In the genomic region with DNA sequence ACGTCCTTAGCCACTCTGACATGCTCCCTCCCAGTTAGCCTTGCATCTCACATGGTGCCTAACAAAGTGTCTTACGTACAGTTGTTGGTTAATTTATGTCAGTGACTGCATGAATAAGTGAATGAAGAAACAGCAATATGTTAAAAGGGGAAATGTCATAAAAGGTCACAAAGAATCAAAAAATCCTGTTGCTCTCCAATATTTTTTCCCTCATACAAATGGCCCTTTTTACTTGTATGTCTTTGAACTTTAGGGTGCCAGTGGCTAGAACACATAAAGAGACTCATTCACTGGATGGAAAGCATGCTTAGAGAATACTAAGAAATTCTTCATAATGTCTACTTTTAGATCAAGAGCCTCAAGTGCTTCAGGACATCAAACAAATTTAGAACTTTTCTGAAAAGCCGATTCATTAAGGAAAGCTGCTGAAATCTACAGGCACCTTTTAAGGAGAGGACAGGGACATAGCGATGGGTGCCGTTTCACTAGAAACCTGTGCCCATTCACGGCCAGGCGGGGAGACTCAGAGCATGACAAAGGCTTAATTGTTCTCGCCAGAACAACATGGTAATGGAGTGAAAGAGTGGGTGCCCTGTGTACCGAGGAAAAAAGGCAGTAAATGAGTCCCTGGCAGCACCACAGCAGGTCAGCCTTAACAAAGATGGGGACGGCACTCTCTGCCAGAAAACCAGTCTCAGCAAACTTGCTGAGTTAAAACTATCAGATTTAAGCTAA, we compare ENCODE assay signal across 17 cellular contexts.
DNase-seq lines count a peak whose midpoint lies in the region; ATAC-seq lines count a peak whose summit lies in the region.
"Had no signal": no experiment of that assay in that cellular context is flagged by ENCODE, and none has a peak within 500 bp of the region (broad histone marks: within the 10 kb centered on the region; RNA-seq: fewer than 3 reads in every experiment).

No MANE protein-coding gene starts in this region.

- H3K9ac ChIP-seq in skeletal muscle satellite cell (ENCODE audit: low read depth, low read length), result no peak overlapping the region

- H3K27me3 ChIP-seq in skeletal muscle satellite cell (ENCODE audit: control insufficient read depth, insufficient read depth, low read length), result no peaks in the 10 kb centered on the region
- H3K27me3 ChIP-seq: esophagus squamous epithelium, Peyer's patch, uterus had no signal

- H3K27ac ChIP-seq in cingulate gyrus (ENCODE audit: low read depth, low read length), result peak overlapping the region; percentile 96
- H3K27ac ChIP-seq: C4-2B, esophagus squamous epithelium, Peyer's patch, uterus had no signal

- H3K4me2 ChIP-seq in skeletal muscle satellite cell (ENCODE audit: low read length), result peak overlapping the region; percentile 19

- DNase-seq in NCI-H69 (lab: John Stamatoyannopoulos, UW) (peak; percentile 35), medulla oblongata (ENCODE audit: extremely low spot score) (peak; percentile 94), NCI-H1048 (lab: John Stamatoyannopoulos, UW) (no peak), amniotic stem cell (lab: John Stamatoyannopoulos, UW) (no peak)
- DNase-seq: activated CD4-positive, alpha-beta T cell treated with anti-CD3 and anti-CD28 coated beads for 1 hour; activated naive CD8-positive, alpha-beta T cell treated with anti-CD3 and anti-CD28 coated beads for 36 hours; DND-41; esophagus squamous epithelium; NCI-H1417; NCI-H524 treated with DMSO at 0.1 percent for 48 hours; Peyer's patch; stimulated activated CD4-positive, alpha-beta T cell treated with anti-CD3 and anti-CD28 coated beads, Interleukin-4, amount 100 ng/mL, for 1 hour; uterus had no signal

- no peaks in the 10 kb centered on the region for H3K36me3 ChIP-seq in skeletal muscle satellite cell (ENCODE audit: insufficient read depth, low read length)
- H3K36me3 ChIP-seq: esophagus squamous epithelium, Peyer's patch, uterus had no signal

- peaks cover 7% of the 10 kb centered on the region for H3K4me1 ChIP-seq in skeletal muscle satellite cell (ENCODE audit: control insufficient read depth, insufficient read depth, low read length)
- H3K4me1 ChIP-seq: Peyer's patch, uterus had no signal

- no peaks in the 10 kb centered on the region for H3K9me3 ChIP-seq in skeletal muscle satellite cell (replicated peaks; ENCODE audit: low read length)
- H3K9me3 ChIP-seq: esophagus squamous epithelium, Peyer's patch, uterus had no signal

- no peak overlapping the region for H3K4me3 ChIP-seq in skeletal muscle satellite cell (ENCODE audit: low read length)
- H3K4me3 ChIP-seq: esophagus squamous epithelium, Peyer's patch, uterus had no signal

- no peak for ATAC-seq in GM18907 (IDR thresholded peaks at IDR 0.05; ENCODE audit: unreplicated experiment)

Comparison
In these comparisons a context has a peak if more than half of its experiments do, and no peak if none do; other contexts are left out.
1. DNase-seq: peak in NCI-H69 (single experiment) and medulla oblongata (single experiment); none in NCI-H1048 (single experiment) and amniotic stem cell (single experiment).